8 cellular contexts compared by ENCODE assay signal in the genomic region with DNA sequence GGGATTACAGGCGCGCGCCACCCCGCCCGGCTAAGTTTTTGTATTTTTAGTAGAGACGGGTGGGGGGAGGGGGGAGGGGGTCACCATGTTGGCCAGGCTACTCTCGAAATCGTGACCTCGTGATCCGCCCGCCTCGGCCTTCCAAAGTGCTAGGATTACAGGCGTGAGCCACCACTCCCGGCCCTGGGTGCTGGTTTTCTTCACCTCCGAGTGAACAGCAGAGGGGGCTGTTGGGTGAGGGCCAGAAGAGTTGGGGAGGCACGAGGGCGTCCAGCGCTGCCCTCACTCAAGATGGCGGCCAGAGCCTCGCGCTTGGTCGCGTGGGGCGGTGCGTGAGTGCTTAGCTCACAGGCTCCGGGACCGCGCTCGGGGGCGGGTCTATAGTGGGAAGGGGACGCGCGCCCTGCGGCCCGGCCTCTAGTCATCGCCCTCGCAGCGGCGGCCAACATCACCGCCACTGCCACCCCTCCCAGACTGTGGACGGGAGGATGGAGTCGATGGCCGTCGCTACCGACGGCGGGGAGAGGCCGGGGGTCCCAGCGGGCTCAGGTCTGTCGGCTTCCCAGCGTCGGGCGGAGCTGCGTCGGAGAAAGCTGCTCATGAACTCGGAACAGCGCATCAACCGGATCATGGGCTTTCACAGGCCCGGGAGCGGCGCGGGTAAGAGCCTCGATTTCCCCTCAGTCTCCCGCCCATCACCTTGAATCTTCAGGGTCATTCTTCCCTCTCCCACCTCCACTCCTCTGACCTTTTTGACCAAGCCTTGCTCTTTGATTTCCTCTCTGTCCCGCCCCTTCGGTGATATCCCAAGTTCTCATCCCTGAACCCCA. TPM values are rescaled to one million over a fixed set of nuclear protein-coding genes. Genes with fewer than 3 reads are reported as not detected.
DNase-seq lines count a peak whose midpoint lies in the region; ATAC-seq and TF ChIP-seq lines count a peak whose summit lies in the region.

Gene CAMLG (plus strand): TSS at position 416 of the 830 bp plus-strand sequence. CDS start 73 bp downstream, at position 489.

- H3K27me3 Mint-ChIP-seq in nephron progenitor cell (ENCODE audit: low read depth, poor library complexity), result no peaks in the 10 kb centered on the region
- no peaks in the 10 kb centered on the region for H3K27me3 Mint-ChIP-seq in stimulated activated naive CD8-positive, alpha-beta T cell treated with anti-CD3 and anti-CD28 coated beads, Interleukin-15, amount 100 ng/mL, for 72 hours

- in situ Hi-C loops in G401 (cut with HindIII; ENCODE audit: low sequenced_read_pairs), result no loop called here

- peak; percentile 98 for ATAC-seq in stimulated activated naive CD8-positive, alpha-beta T cell treated with anti-CD3 and anti-CD28 coated beads, Interleukin-15, amount 100 ng/mL, for 72 hours

- DNase-seq in G401 (ENCODE audit: low spot score) (peak; percentile 98), H7 (peak; percentile 95), M059J (ENCODE audit: low read depth) (peak; percentile 97), SHP77 (lab: John Stamatoyannopoulos, UW) (peak; percentile 93 to 97), fibroblast of the aortic adventitia (ENCODE audit: low read depth) (peak; percentile 95), nephron progenitor cell (peak; percentile 98)
- peak; percentile 99 for DNase-seq in activated effector memory CD4-positive, alpha-beta T cell treated with anti-CD3 and anti-CD28 coated beads, Interleukin-2, amount 50 U/mL, for 16 hours
- peak; percentile 98 for DNase-seq in stimulated activated naive CD8-positive, alpha-beta T cell treated with anti-CD3 and anti-CD28 coated beads, Interleukin-15, amount 100 ng/mL, for 72 hours

- H3K27ac Mint-ChIP-seq in nephron progenitor cell, result peak within 1 kb of the TSS; percentile 96
- peak within 1 kb of the TSS; percentile 98 to 100 for H3K27ac Mint-ChIP-seq in stimulated activated naive CD8-positive, alpha-beta T cell treated with anti-CD3 and anti-CD28 coated beads, Interleukin-15, amount 100 ng/mL, for 72 hours

- TF ChIP-seq CTCF in fibroblast of the aortic adventitia (IDR thresholded peaks at IDR 0.05; ENCODE audit: insufficient read depth, low read length), result peak; percentile 37
- TF ChIP-seq CTCF in nephron progenitor cell (IDR thresholded peaks at IDR 0.05), result peak; percentile 60

- peaks cover 26% of the 10 kb centered on the region for H3K4me1 Mint-ChIP-seq in nephron progenitor cell
- peaks cover 35% of the 10 kb centered on the region for H3K4me1 Mint-ChIP-seq in stimulated activated naive CD8-positive, alpha-beta T cell treated with anti-CD3 and anti-CD28 coated beads, Interleukin-15, amount 100 ng/mL, for 72 hours

- no peaks in the 10 kb centered on the region for H3K27me3 ChIP-seq in H7 (ENCODE audit: control insufficient read depth, insufficient read depth, low read length)

- H3K4me3 Mint-ChIP-seq in nephron progenitor cell, result peak within 1 kb of the TSS; percentile 97
- peak within 1 kb of the TSS; percentile 97 to 98 for H3K4me3 Mint-ChIP-seq in stimulated activated naive CD8-positive, alpha-beta T cell treated with anti-CD3 and anti-CD28 coated beads, Interleukin-15, amount 100 ng/mL, for 72 hours

- peaks cover 19% of the 10 kb centered on the region for H3K36me3 Mint-ChIP-seq in nephron progenitor cell (ENCODE audit: low read depth)

- H3K9me3 Mint-ChIP-seq in nephron progenitor cell, result no peaks in the 10 kb centered on the region
- H3K9me3 Mint-ChIP-seq in stimulated activated naive CD8-positive, alpha-beta T cell treated with anti-CD3 and anti-CD28 coated beads, Interleukin-15, amount 100 ng/mL, for 72 hours, result no peaks in the 10 kb centered on the region

- H3K4me3 ChIP-seq in H7 (ENCODE audit: insufficient read depth, low read depth, low read length) (peak within 1 kb of the TSS; percentile 94), fibroblast of the aortic adventitia (ENCODE audit: low read depth, low read length) (peak within 1 kb of the TSS; percentile 93)

- H3K36me3 ChIP-seq in H7 (replicated peaks; ENCODE audit: control insufficient read depth, insufficient read depth, low read length), result peaks cover 3% of the 10 kb centered on the region; the same call in 1 of the 2 replicates

RNA-seq across cellular contexts. Expression of gene CAMLG, which starts in this region (rescaled TPM):
- total RNA-seq in G401 (2014; rRNA removed; shearing (Covaris generic)), result 26.2 and 39.2 TPM in 2 replicates
- 41.1 and 46.6 TPM in 2 replicates for total RNA-seq in H7 (2014; rRNA removed; shearing (Covaris generic))
- 18.1 and 25.4 TPM in 2 replicates for total RNA-seq in M059J (2014; rRNA removed; shearing (Covaris generic))
- 42.4 and 51.2 TPM in 2 replicates for total RNA-seq in fibroblast of the aortic adventitia (ENCODE audit: low replicate concordance)

Comparison
In these comparisons a context has a peak if more than half of its experiments do, and no peak if none do; other contexts are left out.
1. Peak in every context shown above with its lines: DNase-seq, ATAC-seq and H3K4me3 ChIP-seq.